11 cellular contexts compared by ENCODE assay signal in genomic region chr3:9111349-9112265, GRCh38.
DNase-seq lines count a peak whose midpoint lies in the region; ATAC-seq and TF ChIP-seq lines count a peak whose summit lies in the region.
"Had no signal": no experiment of that assay in that cellular context is flagged by ENCODE, and none has a peak within 500 bp of the region (broad histone marks: within the 10 kb centered on the region; RNA-seq: fewer than 3 reads in every experiment).

No MANE protein-coding gene starts in this region.

- peaks cover 7% of the 10 kb centered on the region for H3K4me1 Mint-ChIP-seq in WTC11
- no peaks in the 10 kb centered on the region for H3K4me1 Mint-ChIP-seq in stimulated activated naive B cell treated with anti-CD40 and anti-IgM and Interleukin-4, amounts not matched to agents 10 μg/mL and 1 μg/mL and 100 μg/mL, for 72 hours
- H3K4me1 Mint-ChIP-seq in activated T-helper 1 cell treated with anti-CD3 and anti-CD28 coated beads, Interleukin-12 subunit alpha, Interleukin-12 subunit beta, Interleukin-2, Interleukin-4 antibody, amounts not matched to agents 30 ng/mL and 10 ng/mL and 1 ng/mL, durations not matched to agents 14 hours and 24 hours and 36 hours (ENCODE audit: low read depth), result no peaks in the 10 kb centered on the region
- H3K4me1 Mint-ChIP-seq: activated naive CD4-positive, alpha-beta T cell treated with anti-CD3 and anti-CD28 coated beads, Interleukin-2, amount 50 U/mL, for 24 hours; T-cell had no signal

- H3K27me3 ChIP-seq in right atrium auricular region (no peaks in the 10 kb centered on the region), gastrocnemius medialis (no peaks in the 10 kb centered on the region)

- POLR2A ChIA-PET in WTC11 (lab: Charles Lee), result interaction anchor here (1.0 kb wide), 1 partner anchor 9 kb away, joined by 3 read pairs; no protein-coding TSS in a partner anchor

- H3K27ac ChIP-seq in right atrium auricular region (no peak overlapping the region), gastrocnemius medialis (no peak overlapping the region)

- ATAC-seq in WTC11, result peak; percentile 94
- ATAC-seq in gastrocnemius medialis, result peak; percentile 64 to 76
- no peak for ATAC-seq in HG02588 (IDR thresholded peaks at IDR 0.05; ENCODE audit: unreplicated experiment)
- no peak for ATAC-seq in stimulated activated naive B cell treated with anti-CD40 and anti-IgM and Interleukin-4, amounts not matched to agents 10 μg/mL and 1 μg/mL and 100 μg/mL, for 72 hours (replicated peaks)
- ATAC-seq: T-cell had no signal

- in situ Hi-C loops in gastrocnemius medialis (cut with MboI; ENCODE audit: low sequenced_read_pairs in 4 of 4), result no loop called here

- H3K27me3 Mint-ChIP-seq in WTC11 (ENCODE audit: low read depth), result no peaks in the 10 kb centered on the region
- H3K27me3 Mint-ChIP-seq in stimulated activated naive B cell treated with anti-CD40 and anti-IgM and Interleukin-4, amounts not matched to agents 10 μg/mL and 1 μg/mL and 100 μg/mL, for 72 hours, result peaks cover 0 to 24% of the 10 kb centered on the region in 2 donors
- H3K27me3 Mint-ChIP-seq in activated T-helper 1 cell treated with anti-CD3 and anti-CD28 coated beads, Interleukin-12 subunit alpha, Interleukin-12 subunit beta, Interleukin-2, Interleukin-4 antibody, amounts not matched to agents 30 ng/mL and 10 ng/mL and 1 ng/mL, durations not matched to agents 14 hours and 24 hours and 36 hours (ENCODE audit: insufficient read depth), result peaks cover 10% of the 10 kb centered on the region
- H3K27me3 Mint-ChIP-seq: activated naive CD4-positive, alpha-beta T cell treated with anti-CD3 and anti-CD28 coated beads, Interleukin-2, amount 50 U/mL, for 24 hours; T-cell had no signal

- H3K9me3 Mint-ChIP-seq in WTC11, result peaks cover 8% of the 10 kb centered on the region
- peaks cover 0 to 6% of the 10 kb centered on the region in 2 donors for H3K9me3 Mint-ChIP-seq in stimulated activated naive B cell treated with anti-CD40 and anti-IgM and Interleukin-4, amounts not matched to agents 10 μg/mL and 1 μg/mL and 100 μg/mL, for 72 hours
- no peaks in the 10 kb centered on the region for H3K9me3 Mint-ChIP-seq in activated T-helper 1 cell treated with anti-CD3 and anti-CD28 coated beads, Interleukin-12 subunit alpha, Interleukin-12 subunit beta, Interleukin-2, Interleukin-4 antibody, amounts not matched to agents 30 ng/mL and 10 ng/mL and 1 ng/mL, durations not matched to agents 14 hours and 24 hours and 36 hours
- H3K9me3 Mint-ChIP-seq: activated naive CD4-positive, alpha-beta T cell treated with anti-CD3 and anti-CD28 coated beads, Interleukin-2, amount 50 U/mL, for 24 hours; T-cell had no signal

- H3K4me3 Mint-ChIP-seq in WTC11, result no peak overlapping the region
- H3K4me3 Mint-ChIP-seq in stimulated activated naive B cell treated with anti-CD40 and anti-IgM and Interleukin-4, amounts not matched to agents 10 μg/mL and 1 μg/mL and 100 μg/mL, for 72 hours, result no peak overlapping the region
- H3K4me3 Mint-ChIP-seq in activated T-helper 1 cell treated with anti-CD3 and anti-CD28 coated beads, Interleukin-12 subunit alpha, Interleukin-12 subunit beta, Interleukin-2, Interleukin-4 antibody, amounts not matched to agents 30 ng/mL and 10 ng/mL and 1 ng/mL, durations not matched to agents 14 hours and 24 hours and 36 hours, result no peak overlapping the region
- H3K4me3 Mint-ChIP-seq: activated naive CD4-positive, alpha-beta T cell treated with anti-CD3 and anti-CD28 coated beads, Interleukin-2, amount 50 U/mL, for 24 hours; T-cell had no signal

- H3K4me1 ChIP-seq in right atrium auricular region, result no peaks in the 10 kb centered on the region
- H3K4me1 ChIP-seq in gastrocnemius medialis, result peaks cover 4 to 7% of the 10 kb centered on the region in 2 donors

- H3K9me3 ChIP-seq in right atrium auricular region (no peaks in the 10 kb centered on the region), gastrocnemius medialis (no peaks in the 10 kb centered on the region)

- H3K27ac Mint-ChIP-seq in WTC11, result no peak overlapping the region
- H3K27ac Mint-ChIP-seq in stimulated activated naive B cell treated with anti-CD40 and anti-IgM and Interleukin-4, amounts not matched to agents 10 μg/mL and 1 μg/mL and 100 μg/mL, for 72 hours, result no peak overlapping the region
- H3K27ac Mint-ChIP-seq in activated T-helper 1 cell treated with anti-CD3 and anti-CD28 coated beads, Interleukin-12 subunit alpha, Interleukin-12 subunit beta, Interleukin-2, Interleukin-4 antibody, amounts not matched to agents 30 ng/mL and 10 ng/mL and 1 ng/mL, durations not matched to agents 14 hours and 24 hours and 36 hours, result no peak overlapping the region
- H3K27ac Mint-ChIP-seq: activated naive CD4-positive, alpha-beta T cell treated with anti-CD3 and anti-CD28 coated beads, Interleukin-2, amount 50 U/mL, for 24 hours; T-cell had no signal

- H3K36me3 ChIP-seq in right atrium auricular region, result no peaks in the 10 kb centered on the region
- H3K36me3 ChIP-seq in gastrocnemius medialis, result no peaks in the 10 kb centered on the region

- CTCF ChIA-PET in WTC11 (lab: Charles Lee), result interaction anchor here (0.6 to 4.5 kb wide), 26 partner anchors 8 to 342 kb away, joined by 3 to 44 read pairs (median 4); partner anchors contain the start of genes OXTR and SRGAP3

- H3K36me3 Mint-ChIP-seq in WTC11, result peaks cover 6% of the 10 kb centered on the region
- H3K36me3 Mint-ChIP-seq in stimulated activated naive B cell treated with anti-CD40 and anti-IgM and Interleukin-4, amounts not matched to agents 10 μg/mL and 1 μg/mL and 100 μg/mL, for 72 hours, result peaks cover 0 to 2% of the 10 kb centered on the region in 2 donors
- H3K36me3 Mint-ChIP-seq in activated T-helper 1 cell treated with anti-CD3 and anti-CD28 coated beads, Interleukin-12 subunit alpha, Interleukin-12 subunit beta, Interleukin-2, Interleukin-4 antibody, amounts not matched to agents 30 ng/mL and 10 ng/mL and 1 ng/mL, durations not matched to agents 14 hours and 24 hours and 36 hours (ENCODE audit: low read depth), result no peaks in the 10 kb centered on the region
- H3K36me3 Mint-ChIP-seq: activated naive CD4-positive, alpha-beta T cell treated with anti-CD3 and anti-CD28 coated beads, Interleukin-2, amount 50 U/mL, for 24 hours had no signal

- intact Hi-C loops in gastrocnemius medialis (cut with DNase I; ENCODE audit: low total_unique reads), result no loop called here
- intact Hi-C loops in activated T-helper 1 cell treated with anti-CD3 and anti-CD28 coated beads, Interleukin-12 subunit alpha, Interleukin-12 subunit beta, Interleukin-2, Interleukin-4 antibody, amounts not matched to agents 30 ng/mL and 10 ng/mL and 1 ng/mL, durations not matched to agents 14 hours and 24 hours and 36 hours (cut with micrococcal nuclease), result no loop called here

- H3K4me3 ChIP-seq in right atrium auricular region, result no peak overlapping the region
- no peak overlapping the region for H3K4me3 ChIP-seq in gastrocnemius medialis

- no peak for TF ChIP-seq POLR2A in gastrocnemius medialis (IDR thresholded peaks at IDR 0.05)

- TF ChIP-seq CTCF in GM12874 (IDR thresholded peaks at IDR 0.05; ENCODE audit: insufficient read depth, low read depth, low read length) (peak; percentile 37; the same call in 1 of the 2 replicates), WTC11 (IDR thresholded peaks at IDR 0.05) (peak; percentile 65), right atrium auricular region (IDR thresholded peaks at IDR 0.05) (no peak), gastrocnemius medialis (IDR thresholded peaks at IDR 0.05 in 4 of 5, conservative IDR thresholded peaks at IDR 0.05 in 1 of 5) (peak in 1 of 5 experiments; percentile 26)

- DNase-seq in WTC11 (ENCODE audit: low spot score) (peak; percentile 82), right atrium auricular region (ENCODE audit: low spot score) (peak; percentile 74), gastrocnemius medialis (peak; percentile 37 to 45), 8988T (no peak)
- no peak for DNase-seq in stimulated activated naive B cell treated with anti-CD40 and anti-IgM and Interleukin-4, amounts not matched to agents 10 μg/mL and 1 μg/mL and 100 μg/mL, for 72 hours
- DNase-seq in activated T-helper 1 cell treated with anti-CD3 and anti-CD28 coated beads, Interleukin-12 subunit alpha, Interleukin-12 subunit beta, Interleukin-2, Interleukin-4 antibody, amounts not matched to agents 30 ng/mL and 10 ng/mL and 1 ng/mL, durations not matched to agents 14 hours and 24 hours and 36 hours (ENCODE audit: low spot score), result no peak
- DNase-seq: NCI-H1105, T-cell had no signal

TF ChIP-seq in WTC11, 78 proteins besides CTCF, POLR2A, EP300 and RAD21:
- no peak for TF ChIP-seq PREB (CRISPR knock-in tag; IDR thresholded peaks at IDR 0.05; ENCODE audit: borderline replicate concordance)
- TF ChIP-seq E2F1 (CRISPR knock-in tag; IDR thresholded peaks at IDR 0.05), result no peak
- TF ChIP-seq TCF7 (CRISPR knock-in tag; IDR thresholded peaks at IDR 0.05; ENCODE audit: low read depth), result no peak

Comparison
In these comparisons a context has a peak if more than half of its experiments do, and no peak if none do; other contexts are left out.
1. CTCF ChIP-seq: peak in GM12874 (single experiment) and WTC11 (single experiment); none in right atrium auricular region (0 of 2).
2. ATAC-seq: peak in WTC11 (single experiment) and gastrocnemius medialis (2 of 2); none in HG02588 (single experiment) and stimulated activated naive B cell treated with anti-CD40 and anti-IgM and Interleukin-4, amounts not matched to agents 10 μg/mL and 1 μg/mL and 100 μg/mL, for 72 hours (0 of 2).
3. DNase-seq: peak in WTC11 (single experiment), right atrium auricular region (single experiment) and gastrocnemius medialis (2 of 2); none in 8988T (single experiment), stimulated activated naive B cell treated with anti-CD40 and anti-IgM and Interleukin-4, amounts not matched to agents 10 μg/mL and 1 μg/mL and 100 μg/mL, for 72 hours (single experiment) and activated T-helper 1 cell treated with anti-CD3 and anti-CD28 coated beads, Interleukin-12 subunit alpha, Interleukin-12 subunit beta, Interleukin-2, Interleukin-4 antibody, amounts not matched to agents 30 ng/mL and 10 ng/mL and 1 ng/mL, durations not matched to agents 14 hours and 24 hours and 36 hours (single experiment).